In genomic region chr7:34330308-34330707, GRCh38 we compare ENCODE assay signal across 28 cellular contexts.
"Had no signal": no experiment of that assay in that cellular context is flagged by ENCODE, and none has a peak within 500 bp of the region (broad histone marks: within the 10 kb centered on the region; RNA-seq: fewer than 3 reads in every experiment).

No MANE protein-coding gene starts in this region.

- ATAC-seq: left colon; natural killer cell; psoas muscle; right lobe of liver; stimulated activated naive B cell treated with anti-CD40 and anti-IgM and Interleukin-4, amounts not matched to agents 10 μg/mL and 1 μg/mL and 100 μg/mL, for 72 hours; stimulated activated naive CD8-positive, alpha-beta T cell treated with anti-CD3 and anti-CD28 coated beads, Interleukin-15, Interleukin-2, amounts not matched to agents 100 U/mL and 50 U/mL, for 24 hours; upper lobe of right lung had no signal

- H3K9ac ChIP-seq: neural progenitor cell, parathyroid adenoma had no signal

- H3K4me3 ChIP-seq: hepatocyte, left ventricle myocardium inferior, lung, neural progenitor cell, psoas muscle, right atrium auricular region, right lobe of liver, skin epidermis, suprapubic skin, thoracic aorta, tibial artery, upper lobe of right lung had no signal

- H3K4me2 ChIP-seq: hepatocyte, neural progenitor cell had no signal

- H3K4me1 ChIP-seq: left ventricle myocardium inferior, parathyroid adenoma, psoas muscle, right atrium auricular region, right lobe of liver, suprapubic skin, tibial artery, upper lobe of right lung had no signal

- H2AFZ ChIP-seq: hepatocyte, neural progenitor cell, parathyroid adenoma had no signal

- H3K27me3 ChIP-seq: hepatocyte, neural progenitor cell, neutrophil, right atrium auricular region, right lobe of liver, suprapubic skin, tibial artery, upper lobe of right lung had no signal

- H3K36me3 ChIP-seq: left ventricle myocardium inferior, neural progenitor cell, neutrophil, right atrium auricular region, right lobe of liver, suprapubic skin, thoracic aorta, tibial artery, upper lobe of right lung had no signal

- DNase-seq: islet precursor cell; kidney glomerular epithelial cell; left colon; left ventricle myocardium inferior; mesendoderm; naive B cell; natural killer cell; nephron progenitor cell; occipital lobe; psoas muscle; right lobe of liver; stimulated activated CD4-positive, alpha-beta T cell treated with anti-CD3 and anti-CD28 coated beads, Interleukin-12 subunit alpha, Interleukin-12 subunit beta, amount 100 ng/mL, for 4 hours; stimulated activated CD4-positive, alpha-beta T cell treated with anti-CD3 and anti-CD28 coated beads, Interleukin-15, amount 100 ng/mL, for 24 hours; stimulated activated CD4-positive, alpha-beta T cell treated with anti-CD3 and anti-CD28 coated beads, Interleukin-2, amount 100 ng/mL, for 24 hours; stimulated activated CD4-positive, alpha-beta T cell treated with anti-CD3 and anti-CD28 coated beads, Interleukin-4, amount 100 ng/mL, for 1 hour; stimulated activated naive B cell treated with anti-CD40 and anti-IgM and Interleukin-4, amounts not matched to agents 10 μg/mL and 1 μg/mL and 100 μg/mL, for 72 hours; stimulated activated naive CD8-positive, alpha-beta T cell treated with anti-CD3 and anti-CD28 coated beads, Interleukin-15, Interleukin-2, amounts not matched to agents 100 U/mL and 50 U/mL, for 24 hours; tibial artery; upper lobe of right lung had no signal

- H3K27ac ChIP-seq: hepatocyte, left ventricle myocardium inferior, neural progenitor cell, neutrophil, parathyroid adenoma, psoas muscle, right atrium auricular region, right lobe of liver, skin epidermis, suprapubic skin, thoracic aorta, tibial artery, upper lobe of right lung had no signal

- H3K79me2 ChIP-seq: hepatocyte, parathyroid adenoma had no signal

- H3K9me3 ChIP-seq: left ventricle myocardium inferior, neutrophil, psoas muscle, right atrium auricular region, right lobe of liver, suprapubic skin, thoracic aorta, tibial artery, upper lobe of right lung had no signal
